Comparison of ENCODE assay signal across 10 cellular contexts in genomic region chr9:38707885-38708640, GRCh38. TPM values are rescaled to one million over a fixed set of nuclear protein-coding genes. Genes with fewer than 3 reads are reported as not detected.
A peak's percentile ranks its signal among the peaks of the same experiment; 100 is the strongest.
DNase-seq lines count a peak whose midpoint lies in the region; ATAC-seq and TF ChIP-seq lines count a peak whose summit lies in the region.
"Had no signal": no experiment of that assay in that cellular context is flagged by ENCODE, and none has a peak within 500 bp of the region (broad histone marks: within the 10 kb centered on the region; RNA-seq: fewer than 3 reads in every experiment).

No MANE protein-coding gene starts in this region.

- no peak overlapping the region for H3K56ac ChIP-seq in mesendoderm (ENCODE audit: low read length)

- WGBS in mesendoderm (ENCODE audit: extremely low coverage, insufficient coverage, low lambda C conversion rate) = no CpG with 5 or more reads among the region's 10 CpGs

- no peak overlapping the region for H4K5ac ChIP-seq in mesendoderm (ENCODE audit: low read length)

- H3K4ac ChIP-seq in mesendoderm (ENCODE audit: low read depth, low read length) = no peak overlapping the region

- H3K27ac ChIP-seq in SJCRH30 = peak overlapping the region; percentile 70
- no peak overlapping the region for H3K27ac ChIP-seq in mesendoderm (ENCODE audit: low read depth, low read length)
- no peak overlapping the region for H3K27ac ChIP-seq in CD8-positive, alpha-beta T cell (ENCODE audit: low read depth, low read length)

- no peaks in the 10 kb centered on the region for H3K79me1 ChIP-seq in mesendoderm (ENCODE audit: low read length)

- H3K27me3 ChIP-seq in SJCRH30 (no peaks in the 10 kb centered on the region), mesendoderm (ENCODE audit: insufficient read depth, low read length, poor library complexity) (no peaks in the 10 kb centered on the region)
- H3K27me3 ChIP-seq in CD8-positive, alpha-beta T cell (ENCODE audit: insufficient read depth, low read length) = no peaks in the 10 kb centered on the region

- DNase-seq in GM10248 (ENCODE audit: extremely low spot score) (peak; percentile 32), HFFc6 (no peak), SJCRH30 (peak; percentile 86 to 88), mesendoderm (peak; percentile 74), G401 (ENCODE audit: low spot score) (no peak), SIG-M5 (lab: John Stamatoyannopoulos, UW) (no peak), GM19238 (ENCODE audit: insufficient read length, low spot score) (no peak)
- no peak for DNase-seq in CD8-positive, alpha-beta T cell
- DNase-seq: activated naive CD4-positive, alpha-beta T cell treated with anti-CD3 and anti-CD28 coated beads, Interleukin-2, amount 10 ng/mL, durations not matched to agents 7 days and 5 days had no signal

- no peak for ATAC-seq in CD8-positive, alpha-beta T cell

- intact Hi-C loops in CD8-positive, alpha-beta T cell (cut with DNase I, micrococcal nuclease) = loop anchor here in 1 of 2 experiments (10.0 kb wide), 1 partner anchor 57 kb away; no protein-coding TSS in a partner anchor

- H3K27ac Mint-ChIP-seq in HFFc6 = no peak overlapping the region
- H3K27ac Mint-ChIP-seq in CD8-positive, alpha-beta T cell = no peak overlapping the region
- H3K27ac Mint-ChIP-seq: activated naive CD4-positive, alpha-beta T cell treated with anti-CD3 and anti-CD28 coated beads, Interleukin-2, amount 10 ng/mL, durations not matched to agents 7 days and 5 days; natural killer cell treated with Interleukin-12 subunit alpha and Interleukin-12 subunit beta and Interleukin-15 and Interleukin-18, amount 100 ng/mL, for 72 hours had no signal

- no peak overlapping the region for H3K18ac ChIP-seq in mesendoderm (ENCODE audit: low read length)

- no peak overlapping the region for H2AK5ac ChIP-seq in mesendoderm (ENCODE audit: low read length)

- H3K4me1 ChIP-seq in SJCRH30 (peaks cover 20% of the 10 kb centered on the region), mesendoderm (ENCODE audit: control insufficient read depth, low read depth, low read length) (no peaks in the 10 kb centered on the region)
- no peaks in the 10 kb centered on the region for H3K4me1 ChIP-seq in CD8-positive, alpha-beta T cell (ENCODE audit: insufficient read depth, low read length)

- no peak overlapping the region for H2BK15ac ChIP-seq in mesendoderm (replicated peaks; ENCODE audit: low read depth)

- CTCF ChIA-PET in GM10248 (lab: Yijun Ruan, JAX) = interaction anchor here (1.1 to 5.0 kb wide), 8 partner anchors 8 to 86 kb away, joined by 3 to 48 read pairs (median 10); partner anchors contain the start of gene ANKRD18A
- CTCF ChIA-PET in CD8-positive, alpha-beta T cell (lab: Charles Lee) = interaction anchor here (0.7 kb wide), 1 partner anchor 9 kb away, joined by 3 read pairs; no protein-coding TSS in a partner anchor

- H3K4me3 Mint-ChIP-seq in HFFc6 = no peak overlapping the region
- H3K4me3 Mint-ChIP-seq in CD8-positive, alpha-beta T cell = no peak overlapping the region
- H3K4me3 Mint-ChIP-seq: activated naive CD4-positive, alpha-beta T cell treated with anti-CD3 and anti-CD28 coated beads, Interleukin-2, amount 10 ng/mL, durations not matched to agents 7 days and 5 days; natural killer cell treated with Interleukin-12 subunit alpha and Interleukin-12 subunit beta and Interleukin-15 and Interleukin-18, amount 100 ng/mL, for 72 hours had no signal

- peak; percentile 28 for TF ChIP-seq CTCF in GM10248 (IDR thresholded peaks at IDR 0.05; ENCODE audit: control extremely low read depth, extremely low read depth, low read depth, missing control alignments)
- TF ChIP-seq CTCF in HFFc6 (IDR thresholded peaks at IDR 0.05) = 0 out of 2 replicates have a peak, but pooled peaks have one; percentile 12
- TF ChIP-seq CTCF in CD8-positive, alpha-beta T cell (IDR thresholded peaks at IDR 0.05) = no peak

- no peak overlapping the region for H3K23ac ChIP-seq in mesendoderm (ENCODE audit: low read length)

- H3K79me2 ChIP-seq in mesendoderm (ENCODE audit: control insufficient read depth, insufficient read depth, low read length) = no peaks in the 10 kb centered on the region

- no peaks in the 10 kb centered on the region for H3K36me3 ChIP-seq in SJCRH30
- H3K36me3 ChIP-seq in mesendoderm (ENCODE audit: control insufficient read depth, insufficient read depth, low read length) = no peaks in the 10 kb centered on the region
- no peaks in the 10 kb centered on the region for H3K36me3 ChIP-seq in CD8-positive, alpha-beta T cell (ENCODE audit: insufficient read depth, low read length)

- H3K4me2 ChIP-seq in mesendoderm (ENCODE audit: low read length) = no peak overlapping the region

- H3K4me3 ChIP-seq in SJCRH30 (no peak overlapping the region), mesendoderm (ENCODE audit: low read length) (no peak overlapping the region)
- no peak overlapping the region for H3K4me3 ChIP-seq in CD8-positive, alpha-beta T cell (ENCODE audit: low read depth, low read length)

- in situ Hi-C loops in G401 (cut with HindIII; ENCODE audit: low sequenced_read_pairs) = no loop called here

- H2BK120ac ChIP-seq in mesendoderm (ENCODE audit: low read depth, low read length) = no peak overlapping the region

- H3K4me1 Mint-ChIP-seq in HFFc6 (ENCODE audit: low read depth) = no peaks in the 10 kb centered on the region
- H3K4me1 Mint-ChIP-seq in CD8-positive, alpha-beta T cell (ENCODE audit: low read depth) = no peaks in the 10 kb centered on the region
- H3K4me1 Mint-ChIP-seq: activated naive CD4-positive, alpha-beta T cell treated with anti-CD3 and anti-CD28 coated beads, Interleukin-2, amount 10 ng/mL, durations not matched to agents 7 days and 5 days had no signal

- no peak overlapping the region for H2BK5ac ChIP-seq in mesendoderm (ENCODE audit: low read length)

- peaks cover 7% of the 10 kb centered on the region; the same call in 1 of the 2 replicates for H3K9me3 Mint-ChIP-seq in HFFc6
- no peaks in the 10 kb centered on the region for H3K9me3 Mint-ChIP-seq in CD8-positive, alpha-beta T cell
- H3K9me3 Mint-ChIP-seq: activated naive CD4-positive, alpha-beta T cell treated with anti-CD3 and anti-CD28 coated beads, Interleukin-2, amount 10 ng/mL, durations not matched to agents 7 days and 5 days; natural killer cell treated with Interleukin-12 subunit alpha and Interleukin-12 subunit beta and Interleukin-15 and Interleukin-18, amount 100 ng/mL, for 72 hours had no signal

- no peaks in the 10 kb centered on the region for H3K36me3 Mint-ChIP-seq in HFFc6 (ENCODE audit: low read depth)
- H3K36me3 Mint-ChIP-seq in CD8-positive, alpha-beta T cell = no peaks in the 10 kb centered on the region
- H3K36me3 Mint-ChIP-seq: activated naive CD4-positive, alpha-beta T cell treated with anti-CD3 and anti-CD28 coated beads, Interleukin-2, amount 10 ng/mL, durations not matched to agents 7 days and 5 days; natural killer cell treated with Interleukin-12 subunit alpha and Interleukin-12 subunit beta and Interleukin-15 and Interleukin-18, amount 100 ng/mL, for 72 hours had no signal

- H3K9me3 ChIP-seq in SJCRH30 (replicated peaks) = no peaks in the 10 kb centered on the region
- H3K9me3 ChIP-seq in CD8-positive, alpha-beta T cell (ENCODE audit: low read length) = no peaks in the 10 kb centered on the region

- H3K9ac ChIP-seq in mesendoderm (ENCODE audit: low read length) = no peak overlapping the region

- peaks cover 1% of the 10 kb centered on the region; the same call in 1 of the 2 replicates for H3K27me3 Mint-ChIP-seq in HFFc6 (ENCODE audit: insufficient read depth)
- H3K27me3 Mint-ChIP-seq in CD8-positive, alpha-beta T cell (ENCODE audit: low read depth) = peaks cover 24% of the 10 kb centered on the region

- H4K8ac ChIP-seq in mesendoderm (ENCODE audit: low read depth, low read length) = no peak overlapping the region

- POLR2A ChIA-PET in GM10248 (lab: Yijun Ruan, JAX) = no interaction called here
- POLR2A ChIA-PET in CD8-positive, alpha-beta T cell (lab: Charles Lee) = interaction anchor here (0.6 kb wide), 1 partner anchor 68 kb away, joined by 4 read pairs; no protein-coding TSS in a partner anchor

RNA-seq across cellular contexts. Expression of gene FAM240B, which starts 11.9 kb away (rescaled TPM):
- not detected for total RNA-seq in HFFc6 (2021; fragmentation: NEBNext Ultra II Directional; extraction: Animal tissue kit (Norgen Biotek cat#: 25700))
- total RNA-seq in SJCRH30 (2014; rRNA removed; shearing (Covaris generic)) = 0.30 TPM in 1 of 2 replicates, not detected in the other
- not detected for polyA plus RNA-seq in mesendoderm (2013, experiment 1 of 2)
- polyA plus RNA-seq in mesendoderm (2013, experiment 2 of 2) = not detected
- not detected in 2 replicates for total RNA-seq in G401 (2014; rRNA removed; shearing (Covaris generic))
- not detected for total RNA-seq in CD8-positive, alpha-beta T cell
- total RNA-seq: natural killer cell treated with Interleukin-12 subunit alpha and Interleukin-12 subunit beta and Interleukin-15 and Interleukin-18, amount 100 ng/mL, for 72 hours had no signal

Comparison
In these comparisons a context has a peak if more than half of its experiments do, and no peak if none do; other contexts are left out.
1. DNase-seq: peak in GM10248 (single experiment), SJCRH30 (2 of 2) and mesendoderm (single experiment); none in HFFc6 (single experiment), G401 (single experiment), SIG-M5 (single experiment), CD8-positive, alpha-beta T cell (0 of 7) and GM19238 (single experiment).